In genomic region chr15:66702770-66703539, GRCh38 we compare ENCODE assay signal across 8 cellular contexts.
DNase-seq lines count a peak whose midpoint lies in the region; ATAC-seq and TF ChIP-seq lines count a peak whose summit lies in the region.

No MANE protein-coding gene starts in this region.

- H3K27ac ChIP-seq in DOHH2 (ENCODE audit: low read depth, low read length) = no peak overlapping the region
- peak overlapping the region; percentile 90 for H3K27ac ChIP-seq in OCI-LY1 (ENCODE audit: low read depth, low read length, poor library complexity, severe bottlenecking)
- H3K27ac ChIP-seq in muscle layer of colon (ENCODE audit: low read depth, low read length) = peak overlapping the region; percentile 82

- peak overlapping the region; percentile 75 for H3K4me2 ChIP-seq in DOHH2 (ENCODE audit: low read length)
- peak overlapping the region; percentile 94 for H3K4me2 ChIP-seq in OCI-LY1 (ENCODE audit: low read length)

- no peak overlapping the region for H2AFZ ChIP-seq in OCI-LY1 (ENCODE audit: low read length)

- H3K9me2 ChIP-seq in DOHH2 (replicated peaks; ENCODE audit: control insufficient read depth, low read length) (no peaks in the 10 kb centered on the region), OCI-LY1 (ENCODE audit: low read depth, low read length) (no peaks in the 10 kb centered on the region)

- DNase-seq in choroid plexus epithelial cell (ENCODE audit: low read depth) (no peak), AG08395 (ENCODE audit: low spot score) (no peak), foreskin melanocyte (no peak)

- H3K36me3 ChIP-seq in DOHH2 (ENCODE audit: control insufficient read depth, low read length) (no peaks in the 10 kb centered on the region), OCI-LY1 (ENCODE audit: insufficient read depth, low read length) (no peaks in the 10 kb centered on the region), muscle layer of colon (ENCODE audit: insufficient read depth, low read length) (no peaks in the 10 kb centered on the region)

- TF ChIP-seq CTCF in DOHH2 (IDR thresholded peaks at IDR 0.05; ENCODE audit: low read depth, low read length, poor library complexity, severe bottlenecking) = no peak
- no peak for TF ChIP-seq CTCF in OCI-LY1 (IDR thresholded peaks at IDR 0.05; ENCODE audit: low read length)
- TF ChIP-seq CTCF in choroid plexus epithelial cell (conservative IDR thresholded peaks at IDR 0.05; ENCODE audit: low read depth, low read length) = no peak

- H3F3A ChIP-seq in DOHH2 (ENCODE audit: control insufficient read depth, insufficient read depth) = peaks cover 3% of the 10 kb centered on the region; the same call in 1 of the 2 replicates
- H3F3A ChIP-seq in OCI-LY1 (ENCODE audit: insufficient read depth, low read length) = no peaks in the 10 kb centered on the region

- H4K20me1 ChIP-seq in DOHH2 (ENCODE audit: control insufficient read depth, insufficient read depth, low read depth, low read length) (peaks cover 10% of the 10 kb centered on the region; the same call in 1 of the 2 replicates), OCI-LY1 (ENCODE audit: insufficient read depth, low read length) (no peaks in the 10 kb centered on the region)

- H3K4me1 ChIP-seq in DOHH2 (ENCODE audit: control insufficient read depth, low read length) (peaks cover 36% of the 10 kb centered on the region), OCI-LY1 (ENCODE audit: insufficient read depth, low read length, severe bottlenecking) (peaks cover 48% of the 10 kb centered on the region), muscle layer of colon (ENCODE audit: insufficient read depth, low read length) (peaks cover 49% of the 10 kb centered on the region)

- ATAC-seq in HG03469 (IDR thresholded peaks at IDR 0.05; ENCODE audit: unreplicated experiment) = no peak
- ATAC-seq in GM18868 (IDR thresholded peaks at IDR 0.05; ENCODE audit: unreplicated experiment) = no peak

- peak overlapping the region; percentile 98 for H3K9ac ChIP-seq in OCI-LY1 (ENCODE audit: low read length)
- no peak overlapping the region for H3K9ac ChIP-seq in muscle layer of colon (ENCODE audit: low read length)

- H3K79me2 ChIP-seq in DOHH2 (ENCODE audit: control insufficient read depth, low read length) = no peaks in the 10 kb centered on the region
- peaks cover 13% of the 10 kb centered on the region for H3K79me2 ChIP-seq in OCI-LY1 (ENCODE audit: insufficient read depth, low read length)

- H3K4me3 ChIP-seq in DOHH2 (ENCODE audit: low read length) (peak overlapping the region; percentile 73), OCI-LY1 (ENCODE audit: low read depth, low read length, poor library complexity, severe bottlenecking) (peak overlapping the region; percentile 83), choroid plexus epithelial cell (ENCODE audit: low read depth, low read length) (peak overlapping the region; percentile 71), muscle layer of colon (ENCODE audit: low read depth in 1 of 2, low read length in 2 of 2) (peak overlapping the region; percentile 88 to 92)

- H3K9me3 ChIP-seq in DOHH2 (ENCODE audit: control insufficient read depth, insufficient read depth, low read length) (no peaks in the 10 kb centered on the region), OCI-LY1 (ENCODE audit: low read length) (no peaks in the 10 kb centered on the region), muscle layer of colon (ENCODE audit: low read length) (no peaks in the 10 kb centered on the region)

- H3K27me3 ChIP-seq in DOHH2 (ENCODE audit: control insufficient read depth, low read length) (peaks cover 37% of the 10 kb centered on the region), OCI-LY1 (ENCODE audit: insufficient read depth, low read length) (no peaks in the 10 kb centered on the region), muscle layer of colon (ENCODE audit: control insufficient read depth in 1 of 2, insufficient read depth in 2 of 2, low read length in 2 of 2) (no peaks in the 10 kb centered on the region)
